In genomic region chr17:59513934-59514841, GRCh38 we compare ENCODE assay signal across 8 cellular contexts. TPM values are rescaled to one million over a fixed set of nuclear protein-coding genes. Genes with fewer than 3 reads are reported as not detected.
DNase-seq lines count a peak whose midpoint lies in the region; ATAC-seq and TF ChIP-seq lines count a peak whose summit lies in the region.

No MANE protein-coding gene starts in this region.

- H3K9me2 ChIP-seq in GM23248 (ENCODE audit: insufficient read depth), result no peaks in the 10 kb centered on the region

- no peaks in the 10 kb centered on the region for H3K79me2 ChIP-seq in GM23248 (ENCODE audit: insufficient read depth)

- no peaks in the 10 kb centered on the region for H3F3A ChIP-seq in GM23248 (ENCODE audit: insufficient read depth)

- no peak overlapping the region for H3K4me2 ChIP-seq in GM23248 (ENCODE audit: unreplicated experiment)

- H3K27me3 Mint-ChIP-seq in effector memory CD8-positive, alpha-beta T cell, result no peaks in the 10 kb centered on the region

- WGBS in GM23248 (ENCODE audit: low coverage in 1 of 2, low lambda C conversion rate in 2 of 2, missing lambda C conversion rate in 2 of 2), 2 experiments, result 67 to 69% methylated on average over 8 of the region's 8 CpGs
- WGBS in lower leg skin, 2 donors, result 66 to 69% methylated on average over 8 of the region's 8 CpGs

- intact Hi-C loops in breast epithelium (cut with DNase I; ENCODE audit: low total_unique reads) (no loop called here), lower leg skin (cut with DNase I; ENCODE audit: low total_unique reads) (no loop called here)

- H3K27ac ChIP-seq in GM23248 (no peak overlapping the region), breast epithelium (no peak overlapping the region)

- H3K9me3 Mint-ChIP-seq in effector memory CD8-positive, alpha-beta T cell, result no peaks in the 10 kb centered on the region

- TF ChIP-seq POLR2A in breast epithelium (IDR thresholded peaks at IDR 0.05) (no peak), lower leg skin (IDR thresholded peaks at IDR 0.05) (no peak)

- H3K4me1 ChIP-seq in GM23248 (ENCODE audit: insufficient read depth) (no peaks in the 10 kb centered on the region), breast epithelium (no peaks in the 10 kb centered on the region)

- no peak for TF ChIP-seq CTCF in breast epithelium (IDR thresholded peaks at IDR 0.05)
- no peak for TF ChIP-seq CTCF in lower leg skin (IDR thresholded peaks at IDR 0.05)
- no peak for TF ChIP-seq CTCF in GM10266 (IDR thresholded peaks at IDR 0.05; ENCODE audit: control insufficient read depth, insufficient read depth, low read depth, missing control alignments)

- no peaks in the 10 kb centered on the region for H3K9me3 ChIP-seq in GM23248 (ENCODE audit: low read depth)
- no peaks in the 10 kb centered on the region for H3K9me3 ChIP-seq in breast epithelium

- peaks cover 3% of the 10 kb centered on the region for H3K36me3 Mint-ChIP-seq in effector memory CD8-positive, alpha-beta T cell (ENCODE audit: insufficient read depth)

- H3K36me3 ChIP-seq in GM23248 (ENCODE audit: low read depth) (no peaks in the 10 kb centered on the region), breast epithelium (no peaks in the 10 kb centered on the region)

- H2AFZ ChIP-seq in GM23248, result no peak overlapping the region

- ATAC-seq in HG02623 (IDR thresholded peaks at IDR 0.05; ENCODE audit: unreplicated experiment), result no peak
- ATAC-seq in effector memory CD8-positive, alpha-beta T cell (replicated peaks), result no peak

- in situ Hi-C loops in GM23248 (cut with MboI), result no loop called here

- no peaks in the 10 kb centered on the region for H4K20me1 ChIP-seq in GM23248 (ENCODE audit: insufficient read depth)

- H3K9ac ChIP-seq in GM23248, result no peak overlapping the region

- H3K4me3 Mint-ChIP-seq in effector memory CD8-positive, alpha-beta T cell, result no peak overlapping the region

- no peaks in the 10 kb centered on the region for H3K4me1 Mint-ChIP-seq in effector memory CD8-positive, alpha-beta T cell (ENCODE audit: low read depth in 2 of 2)

- no peak overlapping the region for H3K27ac Mint-ChIP-seq in effector memory CD8-positive, alpha-beta T cell

- H3K27me3 ChIP-seq in GM23248 (replicated peaks; ENCODE audit: insufficient read depth) (no peaks in the 10 kb centered on the region), breast epithelium (no peaks in the 10 kb centered on the region)

- peak; percentile 65 for DNase-seq in GM23248
- DNase-seq in NCI-H226, result peak; percentile 12
- DNase-seq in breast epithelium (ENCODE audit: low spot score in 2 of 2), result peak; percentile 32 to 55
- peak; percentile 74 to 92 for DNase-seq in lower leg skin (ENCODE audit: low spot score in 2 of 2)
- DNase-seq in activated naive CD4-positive, alpha-beta T cell treated with Interleukin-2 at 50 U/mL for 16 hours, result no peak
- no peak for DNase-seq in GM10266 (ENCODE audit: extremely low spot score)
- DNase-seq in effector memory CD8-positive, alpha-beta T cell, result no peak

- H3K4me3 ChIP-seq in GM23248 (no peak overlapping the region), breast epithelium (no peak overlapping the region), lower leg skin (ENCODE audit: low read depth, poor library complexity, severe bottlenecking) (no peak overlapping the region)

RNA-seq across cellular contexts. Expression of gene DHX40, which starts 51.2 kb away (rescaled TPM):
- total RNA-seq in GM23248 (2014; rRNA removed; shearing (Covaris generic)), result 68.5 and 76.1 TPM in 2 replicates
- 17.9 and 18.9 TPM in 2 replicates for polyA plus RNA-seq in GM23248 (2016; fragmentation: Nextera tagmentation; extraction: Ambion mirVana)
- 10 to 100 TPM; 48.5 to 60.9 (median 56.3) TPM for total RNA-seq in breast epithelium
- 10 to 100 TPM; 35.1 to 57.3 (median 49.9) TPM for total RNA-seq in lower leg skin

Comparison
In these comparisons a context has a peak if more than half of its experiments do, and no peak if none do; other contexts are left out.
1. DNase-seq: peak in GM23248 (single experiment), NCI-H226 (single experiment), breast epithelium (2 of 2) and lower leg skin (2 of 2); none in activated naive CD4-positive, alpha-beta T cell treated with Interleukin-2 at 50 U/mL for 16 hours (single experiment), GM10266 (single experiment) and effector memory CD8-positive, alpha-beta T cell (0 of 3).